2 cellular contexts compared by ENCODE assay signal in genomic region chr18:31660763-31661162, GRCh38.
TF ChIP-seq lines count a peak whose summit lies in the region.

No MANE protein-coding gene starts in this region.

TF ChIP-seq in HepG2, 621 proteins besides CTCF, POLR2A, EP300 and RAD21:
- TF ChIP-seq MTERF4 (CRISPR knock-in tag; IDR thresholded peaks at IDR 0.05), result no peak
- peak; percentile 98 for TF ChIP-seq ZNF317 (CRISPR knock-in tag; IDR thresholded peaks at IDR 0.05)

TF ChIP-seq in K562, 482 proteins besides CTCF, POLR2A, EP300 and RAD21:
- no peak for TF ChIP-seq ARID3A (IDR thresholded peaks at IDR 0.05; ENCODE audit: borderline replicate concordance, low read depth, low read length)
- TF ChIP-seq NKRF (IDR thresholded peaks at IDR 0.05; ENCODE audit: borderline replicate concordance), result no peak
- TF ChIP-seq TRIM28 (IDR thresholded peaks at IDR 0.05), result peak; percentile 77; the same call in 1 of the 2 replicates
- TF ChIP-seq NCOR1 (IDR thresholded peaks at IDR 0.05), result no peak
- no peak for TF ChIP-seq STAT5A (IDR thresholded peaks at IDR 0.05; ENCODE audit: borderline replicate concordance, low read length)
- no peak for TF ChIP-seq TCF3 (CRISPR knock-in tag; IDR thresholded peaks at IDR 0.05)
- TF ChIP-seq CBX1 (IDR thresholded peaks at IDR 0.05; ENCODE audit: low read depth), result peak; percentile 56; the same call in 1 of the 2 replicates
- TF ChIP-seq ZNF592 (IDR thresholded peaks at IDR 0.05), result no peak
- no peak for TF ChIP-seq MCM5 (IDR thresholded peaks at IDR 0.05; ENCODE audit: low read depth)
- TF ChIP-seq HDAC1 (IDR thresholded peaks at IDR 0.05), result no peak
- no peak for TF ChIP-seq CHD4 (IDR thresholded peaks at IDR 0.05; ENCODE audit: insufficient read depth, insufficient replicate concordance, low read depth, low read length, poor library complexity, severe bottlenecking)
- TF ChIP-seq NR0B1 (IDR thresholded peaks at IDR 0.05; ENCODE audit: partially characterized antibody), result no peak
- no peak for TF ChIP-seq ZNF280A (IDR thresholded peaks at IDR 0.05; ENCODE audit: low read depth, partially characterized antibody)
- no peak for TF ChIP-seq ATF7 (IDR thresholded peaks at IDR 0.05)
- no peak for TF ChIP-seq PBX2 (CRISPR knock-in tag; IDR thresholded peaks at IDR 0.05; ENCODE audit: low read depth)
- TF ChIP-seq PBX2 (tag; conservative IDR thresholded peaks at IDR 0.05; ENCODE audit: low read depth), result no peak
- TF ChIP-seq ZNF77 (CRISPR knock-in tag; IDR thresholded peaks at IDR 0.05), result no peak
- peak; percentile 72; the same call in 1 of the 2 replicates for TF ChIP-seq CBX5 (IDR thresholded peaks at IDR 0.05; ENCODE audit: borderline replicate concordance, low read depth)
- TF ChIP-seq OTX1 (CRISPR knock-in tag; IDR thresholded peaks at IDR 0.05), result no peak
- TF ChIP-seq MXI1 (IDR thresholded peaks at IDR 0.05; ENCODE audit: low read depth, low read length), result no peak
- peak in 1 of 2 experiments; percentile 80; a peak in 1 of 3 replicates for TF ChIP-seq CBX3 (IDR thresholded peaks at IDR 0.05; ENCODE audit: borderline replicate concordance in 1 of 2, low read length in 2 of 2)
